In genomic region chr12:49941556-49942511, GRCh38 we compare ENCODE assay signal across 1 cellular context.
TF ChIP-seq lines count a peak whose summit lies in the region.

No MANE protein-coding gene starts in this region.

TF ChIP-seq in H1, 55 proteins besides CTCF, POLR2A, EP300 and RAD21:
- no peak for TF ChIP-seq CHD2 (IDR thresholded peaks at IDR 0.05; ENCODE audit: low read length)
- TF ChIP-seq SP4 (IDR thresholded peaks at IDR 0.05; ENCODE audit: low read length) = no peak
- no peak for TF ChIP-seq RXRA (IDR thresholded peaks at IDR 0.05; ENCODE audit: insufficient read depth, low read depth, low read length)
- TF ChIP-seq CREB1 (IDR thresholded peaks at IDR 0.05) = no peak
- no peak for TF ChIP-seq ATF2 (IDR thresholded peaks at IDR 0.05; ENCODE audit: low read length)
- TF ChIP-seq CBX5 (IDR thresholded peaks at IDR 0.05; ENCODE audit: low read depth, low read length) = no peak
- no peak for TF ChIP-seq HDAC2 (IDR thresholded peaks at IDR 0.05; ENCODE audit: borderline replicate concordance in 1 of 2, low read depth in 2 of 2, low read length in 2 of 2)
- no peak for TF ChIP-seq CEBPB (IDR thresholded peaks at IDR 0.05; ENCODE audit: low read depth, low read length)
- TF ChIP-seq TBP (IDR thresholded peaks at IDR 0.05; ENCODE audit: low read depth, low read length) = no peak
- TF ChIP-seq SP1 (IDR thresholded peaks at IDR 0.05; ENCODE audit: low read depth, low read length) = no peak
- TF ChIP-seq TAF7 (optimal IDR thresholded peaks at IDR 0.05; ENCODE audit: borderline replicate concordance, low read depth, low read length) = no peak
- TF ChIP-seq SIX5 (IDR thresholded peaks at IDR 0.05; ENCODE audit: low read depth, low read length) = no peak
